ENCODE assay signal across 26 cellular contexts in the genomic region with DNA sequence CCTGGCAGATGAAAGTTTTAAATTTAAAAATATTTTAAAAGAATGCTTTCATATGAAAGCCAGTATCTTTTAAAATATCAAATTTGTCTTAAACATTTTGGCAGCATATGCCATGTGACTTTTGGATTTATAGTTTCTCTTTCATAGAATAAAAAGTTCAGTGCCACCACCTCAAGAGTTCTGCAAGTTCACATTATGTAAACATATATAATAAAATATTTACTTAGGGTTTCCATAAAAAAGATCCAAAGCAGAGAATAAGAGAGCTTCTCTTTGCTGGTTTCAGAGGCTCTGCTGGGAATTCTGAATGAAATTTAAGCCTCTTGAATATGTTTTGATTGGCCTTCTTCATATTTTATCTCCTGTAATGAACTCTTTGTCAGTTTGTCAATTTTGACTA.
"Had no signal": no experiment of that assay in that cellular context is flagged by ENCODE, and none has a peak within 500 bp of the region (broad histone marks: within the 10 kb centered on the region; RNA-seq: fewer than 3 reads in every experiment).

No MANE protein-coding gene starts in this region.

- H3K27ac Mint-ChIP-seq: T-helper 17 cell had no signal

- FAIRE-seq: colon, keratinocyte had no signal

- H3K9me3 Mint-ChIP-seq: activated CD8-positive, alpha-beta T cell treated with anti-CD3 and anti-CD28 coated beads for 36 hours; activated naive CD4-positive, alpha-beta T cell treated with anti-CD3 and anti-CD28 coated beads, Interleukin-2, amount 50 U/mL, for 72 hours; central memory CD8-positive, alpha-beta T cell; naive B cell; stimulated activated naive B cell treated with anti-CD40 and anti-IgM and Interleukin-4, amounts not matched to agents 10 μg/mL and 1 μg/mL and 100 μg/mL, for 72 hours had no signal

- H3K27ac ChIP-seq: breast epithelium, gastrocnemius medialis, hepatocyte, right atrium auricular region, stomach, tibial nerve had no signal

- H3K4me3 ChIP-seq: breast epithelium, gastrocnemius medialis, hepatocyte, right atrium auricular region, stomach, tibial nerve had no signal

- H3K27me3 ChIP-seq: breast epithelium, gastrocnemius medialis, hepatocyte, right atrium auricular region, stomach, tibial nerve had no signal

- H3K36me3 ChIP-seq: breast epithelium, right atrium auricular region had no signal

- DNase-seq: activated CD4-positive, alpha-beta T cell treated with anti-CD3 and anti-CD28 coated beads, Interleukin-2, amount 50 U/mL, for 1 hour; activated CD4-positive, CD25-positive, alpha-beta regulatory T cell treated with anti-CD3 and anti-CD28 coated beads, Interleukin-2, amount 50 U/mL, for 72 hours; activated CD8-positive, alpha-beta T cell treated with anti-CD3 and anti-CD28 coated beads for 36 hours; activated naive CD4-positive, alpha-beta T cell; activated T-cell treated with anti-CD3 and anti-CD28 coated beads, Interleukin-2, amount 50 U/mL, for 48 hours; dermis blood vessel endothelial cell; effector CD4-positive, alpha-beta T cell; glutamatergic neuron; left cardiac atrium; mammary epithelial cell; naive B cell; stimulated activated CD4-positive, alpha-beta T cell treated with anti-CD3 and anti-CD28 coated beads, Interleukin-15, amount 100 ng/mL, for 24 hours; stimulated activated CD4-positive, alpha-beta T cell treated with anti-CD3 and anti-CD28 coated beads, Interleukin-2, amount 100 ng/mL, for 24 hours; stimulated activated naive B cell treated with anti-CD40 and anti-IgM and Interleukin-4, amounts not matched to agents 10 μg/mL and 1 μg/mL and 100 μg/mL, for 72 hours; stomach; T-helper 17 cell; T1000 had no signal

- H3K4me2 ChIP-seq: hepatocyte had no signal

- H3K4me3 Mint-ChIP-seq: activated CD8-positive, alpha-beta T cell treated with anti-CD3 and anti-CD28 coated beads for 36 hours; central memory CD8-positive, alpha-beta T cell; stimulated activated naive B cell treated with anti-CD40 and anti-IgM and Interleukin-4, amounts not matched to agents 10 μg/mL and 1 μg/mL and 100 μg/mL, for 72 hours; T-helper 17 cell had no signal

- ATAC-seq: activated CD8-positive, alpha-beta T cell treated with anti-CD3 and anti-CD28 coated beads for 36 hours; activated naive CD4-positive, alpha-beta T cell treated with anti-CD3 and anti-CD28 coated beads, Interleukin-2, amount 50 U/mL, for 72 hours; T-helper 17 cell had no signal

- H3K79me2 ChIP-seq: hepatocyte had no signal

- H3K27me3 Mint-ChIP-seq: activated CD8-positive, alpha-beta T cell treated with anti-CD3 and anti-CD28 coated beads for 36 hours; central memory CD8-positive, alpha-beta T cell; naive B cell; stimulated activated naive B cell treated with anti-CD40 and anti-IgM and Interleukin-4, amounts not matched to agents 10 μg/mL and 1 μg/mL and 100 μg/mL, for 72 hours; T-helper 17 cell had no signal

- H3K4me1 ChIP-seq: breast epithelium, right atrium auricular region had no signal

- H2AFZ ChIP-seq: hepatocyte had no signal

- H3K9me3 ChIP-seq: breast epithelium, gastrocnemius medialis, right atrium auricular region, stomach, tibial nerve had no signal
